ENCODE assay signal across 8 cellular contexts in the genomic region with DNA sequence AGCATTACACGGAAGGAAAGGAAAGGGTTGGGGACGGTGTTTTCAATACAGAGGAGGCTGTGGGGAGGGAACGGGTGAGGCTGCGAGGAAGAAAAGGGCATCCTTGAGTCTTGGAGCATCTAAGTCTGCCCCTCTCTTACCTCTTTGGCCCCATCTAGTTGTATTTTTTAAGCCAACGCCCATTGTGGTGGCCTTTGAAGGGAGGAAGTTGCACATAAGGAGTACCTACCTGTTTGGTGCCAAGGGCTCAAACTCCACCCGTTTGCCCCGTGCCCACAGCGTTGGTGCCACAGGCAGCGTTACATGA.
DNase-seq lines count a peak whose midpoint lies in the region; ATAC-seq, FAIRE-seq and TF ChIP-seq lines count a peak whose summit lies in the region.

No MANE protein-coding gene starts in this region.

- peaks cover 71% of the 10 kb centered on the region for H3K27me3 Mint-ChIP-seq in activated CD8-positive, alpha-beta memory T cell treated with anti-CD3 and anti-CD28 coated beads, Interleukin-2, amount 10 ng/mL, durations not matched to agents 7 days and 5 days
- H3K27me3 Mint-ChIP-seq in activated naive CD8-positive, alpha-beta T cell treated with anti-CD3 and anti-CD28 coated beads, Interleukin-2, amount 10 ng/mL, durations not matched to agents 7 days and 5 days, result peaks cover 60% of the 10 kb centered on the region

- no TSS peak for BruUV-seq in HepG2 (replicated peaks; lab: Mats Ljungman, UMichigan)

- peak overlapping the region; percentile 94 for H3K4me2 ChIP-seq in HepG2 (ENCODE audit: low read depth, low read length)

- TF ChIP-seq EP300 in HepG2 (IDR thresholded peaks at IDR 0.05; ENCODE audit: low read depth in 2 of 2, low read length in 2 of 2), result no peak
- TF ChIP-seq EP300 in HepG2 (CRISPR knock-in tag; IDR thresholded peaks at IDR 0.05; ENCODE audit: borderline replicate concordance), result no peak

- no peak overlapping the region for H3K27ac Mint-ChIP-seq in activated CD8-positive, alpha-beta memory T cell treated with anti-CD3 and anti-CD28 coated beads, Interleukin-2, amount 10 ng/mL, durations not matched to agents 7 days and 5 days
- H3K27ac Mint-ChIP-seq in activated naive CD8-positive, alpha-beta T cell treated with anti-CD3 and anti-CD28 coated beads, Interleukin-2, amount 10 ng/mL, durations not matched to agents 7 days and 5 days, result no peak overlapping the region

- TF ChIP-seq CTCF in HepG2 (CRISPR knock-in tag; IDR thresholded peaks at IDR 0.05) (no peak), mucosa of descending colon (IDR thresholded peaks at IDR 0.05) (no peak)

- in situ Hi-C loops in HepG2 (cut with HindIII; ENCODE audit: extremely low pct_ligation_motif_present, low pct_unique_long_range_greater_than_20kb), result no loop called here

- H4K20me1 ChIP-seq in HepG2 (ENCODE audit: insufficient read depth, low read length), result no peaks in the 10 kb centered on the region

- CTCF ChIA-PET in activated CD8-positive, alpha-beta memory T cell treated with anti-CD3 and anti-CD28 coated beads, Interleukin-2, amount 10 ng/mL, durations not matched to agents 7 days and 5 days (lab: Charles Lee), result interaction anchor here (1.5 kb wide), 1 partner anchor 56 kb away, joined by 3 read pairs; no protein-coding TSS in a partner anchor
- CTCF ChIA-PET in HepG2 (lab: Yijun Ruan, JAX; ENCODE audit: low intra/inter-chr PET ratio, low total read pairs), result no interaction called here

- H3K27ac ChIP-seq in HepG2 (ENCODE audit: extremely low read length, insufficient read depth, low read length) (peak overlapping the region; percentile 63), stomach smooth muscle (ENCODE audit: low read length) (no peak overlapping the region)

- no peak for TF ChIP-seq RAD21 in HepG2 (CRISPR knock-in tag; IDR thresholded peaks at IDR 0.05)

- H3K9me3 Mint-ChIP-seq in activated CD8-positive, alpha-beta memory T cell treated with anti-CD3 and anti-CD28 coated beads, Interleukin-2, amount 10 ng/mL, durations not matched to agents 7 days and 5 days (ENCODE audit: low read depth), result no peaks in the 10 kb centered on the region
- H3K9me3 Mint-ChIP-seq in activated naive CD8-positive, alpha-beta T cell treated with anti-CD3 and anti-CD28 coated beads, Interleukin-2, amount 10 ng/mL, durations not matched to agents 7 days and 5 days, result no peaks in the 10 kb centered on the region

- intact Hi-C loops in HepG2 (cut with micrococcal nuclease; ENCODE audit: unreplicated experiment) (loop anchor here (1.0 kb wide), 1 partner anchor 36 kb away; no protein-coding TSS in a partner anchor), mucosa of descending colon (cut with DNase I, micrococcal nuclease) (no loop called here)

- H3K9me3 ChIP-seq in HepG2 (ENCODE audit: low read length) (no peaks in the 10 kb centered on the region), stomach smooth muscle (ENCODE audit: control insufficient read depth in 2 of 2, low read length in 2 of 2) (no peaks in the 10 kb centered on the region), mucosa of descending colon (no peaks in the 10 kb centered on the region)

- H2AFZ ChIP-seq in HepG2 (ENCODE audit: low read length), result peak overlapping the region; percentile 39

- ATAC-seq in activated CD8-positive, alpha-beta memory T cell treated with anti-CD3 and anti-CD28 coated beads, Interleukin-2, amount 10 ng/mL, durations not matched to agents 7 days and 5 days, result peak; percentile 12
- ATAC-seq in activated naive CD8-positive, alpha-beta T cell treated with anti-CD3 and anti-CD28 coated beads, Interleukin-2, amount 10 ng/mL, durations not matched to agents 7 days and 5 days (ENCODE audit: low read depth), result peak; percentile 48
- ATAC-seq in HepG2 (no peak), mucosa of descending colon (no peak), GM19455 (IDR thresholded peaks at IDR 0.05; ENCODE audit: unreplicated experiment) (no peak)

- peaks cover 9% of the 10 kb centered on the region for H3K4me1 Mint-ChIP-seq in activated CD8-positive, alpha-beta memory T cell treated with anti-CD3 and anti-CD28 coated beads, Interleukin-2, amount 10 ng/mL, durations not matched to agents 7 days and 5 days
- H3K4me1 Mint-ChIP-seq in activated naive CD8-positive, alpha-beta T cell treated with anti-CD3 and anti-CD28 coated beads, Interleukin-2, amount 10 ng/mL, durations not matched to agents 7 days and 5 days, result peaks cover 19% of the 10 kb centered on the region

- POLR2A ChIA-PET in activated naive CD8-positive, alpha-beta T cell treated with anti-CD3 and anti-CD28 coated beads, Interleukin-2, amount 10 ng/mL, durations not matched to agents 7 days and 5 days (lab: Charles Lee), result no interaction called here
- POLR2A ChIA-PET in HepG2 (lab: Yijun Ruan, JAX), result interaction anchor here (0.7 to 3.0 kb wide), 8 partner anchors 17 to 117 kb away, joined by 3 to 21 read pairs (median 4); no protein-coding TSS in a partner anchor

- peaks cover 32% of the 10 kb centered on the region for H3K79me2 ChIP-seq in HepG2 (ENCODE audit: insufficient read depth, low read length)

- H3K27me3 ChIP-seq in HepG2 (ENCODE audit: control insufficient read depth in 1 of 2, insufficient read depth in 2 of 2, low read length in 2 of 2), result no peaks in the 10 kb centered on the region; a peak in 1 of 5 replicates
- H3K27me3 ChIP-seq in stomach smooth muscle (ENCODE audit: control insufficient read depth in 1 of 2, insufficient read depth in 2 of 2, low read length in 2 of 2), result peaks cover 0 to 3% of the 10 kb centered on the region in 2 donors

- H3K4me1 ChIP-seq in HepG2 (ENCODE audit: insufficient read depth, low read length) (peaks cover 69% of the 10 kb centered on the region), stomach smooth muscle (ENCODE audit: control insufficient read depth, insufficient read depth, low read length) (peaks cover 20% of the 10 kb centered on the region), mucosa of descending colon (ENCODE audit: low read depth) (peaks cover 10% of the 10 kb centered on the region)

- no peak for TF ChIP-seq POLR2A in HepG2 (IDR thresholded peaks at IDR 0.05; ENCODE audit: insufficient read depth in 1 of 2, low read depth in 2 of 2, low read length in 2 of 2)

- H3K4me3 Mint-ChIP-seq in activated CD8-positive, alpha-beta memory T cell treated with anti-CD3 and anti-CD28 coated beads, Interleukin-2, amount 10 ng/mL, durations not matched to agents 7 days and 5 days, result no peak overlapping the region
- H3K4me3 Mint-ChIP-seq in activated naive CD8-positive, alpha-beta T cell treated with anti-CD3 and anti-CD28 coated beads, Interleukin-2, amount 10 ng/mL, durations not matched to agents 7 days and 5 days, result peak overlapping the region; percentile 61

- FAIRE-seq in HepG2 (lab: Jason Lieb, UNC), result no peak

- no peaks in the 10 kb centered on the region for H3K36me3 ChIP-seq in HepG2 (replicated peaks in 1 of 2; ENCODE audit: control insufficient read depth in 1 of 2, insufficient read depth in 2 of 2, low read length in 2 of 2)
- H3K36me3 ChIP-seq in stomach smooth muscle (ENCODE audit: control insufficient read depth in 2 of 2, insufficient read depth in 2 of 2, low read length in 2 of 2), result no peaks in the 10 kb centered on the region
- H3K36me3 ChIP-seq in mucosa of descending colon (ENCODE audit: low read depth), result no peaks in the 10 kb centered on the region

- H3K36me3 Mint-ChIP-seq in activated CD8-positive, alpha-beta memory T cell treated with anti-CD3 and anti-CD28 coated beads, Interleukin-2, amount 10 ng/mL, durations not matched to agents 7 days and 5 days, result no peaks in the 10 kb centered on the region
- peaks cover 3% of the 10 kb centered on the region for H3K36me3 Mint-ChIP-seq in activated naive CD8-positive, alpha-beta T cell treated with anti-CD3 and anti-CD28 coated beads, Interleukin-2, amount 10 ng/mL, durations not matched to agents 7 days and 5 days

- WGBS in HepG2 (ENCODE audit: low lambda C conversion rate), result 1% methylated on average over 9 of the region's 9 CpGs

- DNase-seq in activated CD8-positive, alpha-beta memory T cell treated with anti-CD3 and anti-CD28 coated beads, Interleukin-2, amount 10 ng/mL, durations not matched to agents 7 days and 5 days, result no peak
- no peak for DNase-seq in activated CD8-positive, alpha-beta memory T cell treated with anti-CD3 and anti-CD28 coated beads, Interleukin-2, amount 50 U/mL, for 4 hours
- DNase-seq in activated naive CD8-positive, alpha-beta T cell treated with anti-CD3 and anti-CD28 coated beads, Interleukin-2, amount 10 ng/mL, durations not matched to agents 7 days and 5 days, result no peak
- DNase-seq in HepG2 (ENCODE audit: low spot score) (no peak), mucosa of descending colon (no peak), SKM-1 treated with dmso at 0.1 percent for 144 hours (lab: John Stamatoyannopoulos, UW; ENCODE audit: unreplicated experiment) (no peak)

- H3K4me3 ChIP-seq in HepG2 (replicated peaks in 1 of 3; ENCODE audit: insufficient read depth in 1 of 3, low read depth in 2 of 3, low read length in 3 of 3) (peak overlapping the region; percentile 73 to 89 (median 80)), stomach smooth muscle (ENCODE audit: low read length in 2 of 2) (peak overlapping the region; percentile 72 to 79), mucosa of descending colon (no peak overlapping the region)

- H3K9ac ChIP-seq in HepG2 (ENCODE audit: insufficient read depth, low read depth, low read length), result peak overlapping the region; percentile 83
- H3K9ac ChIP-seq in stomach smooth muscle (ENCODE audit: low read length in 2 of 2), result no peak overlapping the region

TF ChIP-seq in HepG2, 621 proteins besides CTCF, POLR2A, EP300 and RAD21 (continues in another document):
- TF ChIP-seq RELA (CRISPR knock-in tag; IDR thresholded peaks at IDR 0.05) (no peak), TOPORS (CRISPR knock-in tag; IDR thresholded peaks at IDR 0.05) (no peak), LCORL (IDR thresholded peaks at IDR 0.05) (no peak), LCORL (CRISPR knock-in tag; IDR thresholded peaks at IDR 0.05) (0 out of 2 replicates have a peak, but pooled peaks have one; percentile 12), EEA1 (CRISPR knock-in tag; IDR thresholded peaks at IDR 0.05; ENCODE audit: borderline replicate concordance) (no peak), HNF4A (CRISPR knock-in tag; IDR thresholded peaks at IDR 0.05) (no peak), IRF2 (CRISPR knock-in tag; IDR thresholded peaks at IDR 0.05) (no peak), ZNF207 (IDR thresholded peaks at IDR 0.05; ENCODE audit: borderline replicate concordance) (no peak)

Comparison
In these comparisons a context has a peak if more than half of its experiments do, and no peak if none do; other contexts are left out.
1. ATAC-seq: peak in activated CD8-positive, alpha-beta memory T cell treated with anti-CD3 and anti-CD28 coated beads, Interleukin-2, amount 10 ng/mL, durations not matched to agents 7 days and 5 days (single experiment) and activated naive CD8-positive, alpha-beta T cell treated with anti-CD3 and anti-CD28 coated beads, Interleukin-2, amount 10 ng/mL, durations not matched to agents 7 days and 5 days (single experiment); none in HepG2 (single experiment), mucosa of descending colon (single experiment) and GM19455 (single experiment).